In the genomic region with DNA sequence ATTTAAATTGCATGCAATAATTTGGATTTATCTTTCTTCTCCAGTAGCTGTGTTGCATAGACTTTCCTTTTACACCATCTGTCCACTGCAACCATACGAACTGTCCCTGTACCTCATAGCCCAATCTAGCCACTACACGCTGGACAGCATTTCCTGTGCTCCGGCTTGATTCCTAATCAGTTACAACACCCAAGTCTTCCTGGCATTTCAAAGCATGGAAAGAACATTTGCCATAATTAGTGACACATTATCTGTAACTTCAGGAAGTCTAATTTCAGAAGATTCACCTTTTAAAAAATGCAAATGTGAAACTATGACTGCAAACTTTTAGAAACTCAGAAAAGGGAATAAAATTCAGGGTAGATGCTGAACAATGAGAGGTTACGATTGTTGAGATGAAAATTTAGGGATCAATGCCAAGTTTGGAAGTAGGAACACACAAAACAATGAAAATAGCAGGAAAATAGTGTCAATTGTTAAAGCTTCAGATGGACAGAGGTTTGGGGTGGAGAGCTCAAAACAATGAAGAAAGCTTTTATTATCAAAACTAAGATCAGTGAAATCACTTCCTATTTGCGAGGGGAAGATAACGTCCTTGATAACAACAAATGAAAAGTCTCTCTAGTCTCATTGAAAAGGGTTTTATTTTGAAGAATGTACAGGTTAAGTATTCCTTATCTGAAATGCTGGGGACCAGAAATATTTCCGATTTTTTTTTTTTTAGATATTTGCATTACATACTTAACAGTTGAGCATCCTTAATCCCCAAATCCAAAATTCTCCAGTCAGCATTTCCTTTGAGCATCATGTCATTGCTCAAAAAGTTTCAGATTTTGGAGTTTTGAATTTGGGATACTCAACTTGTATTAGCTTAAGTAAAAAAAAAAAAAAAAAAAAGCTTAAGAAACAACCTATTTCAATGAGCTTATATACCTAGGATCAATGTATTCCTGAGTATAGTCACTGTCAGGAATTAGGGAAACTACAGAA, we compare ENCODE assay signal across 10 cellular contexts.
DNase-seq lines count a peak whose midpoint lies in the region; ATAC-seq and TF ChIP-seq lines count a peak whose summit lies in the region.
"Had no signal": no experiment of that assay in that cellular context is flagged by ENCODE, and none has a peak within 500 bp of the region (broad histone marks: within the 10 kb centered on the region; RNA-seq: fewer than 3 reads in every experiment).

No MANE protein-coding gene starts in this region.

- ATAC-seq in Right ventricle myocardium superior (ENCODE audit: poor library complexity) (peak; percentile 77), HG02981 (IDR thresholded peaks at IDR 0.05; ENCODE audit: unreplicated experiment) (no peak), GM18511 (IDR thresholded peaks at IDR 0.05; ENCODE audit: unreplicated experiment) (no peak)

- TF ChIP-seq CTCF in right atrium auricular region (IDR thresholded peaks at IDR 0.05) (no peak), uterus (IDR thresholded peaks at IDR 0.05) (no peak), A673 (conservative IDR thresholded peaks at IDR 0.05; ENCODE audit: low read depth, low read length) (no peak)

- H3K9me3 ChIP-seq in right atrium auricular region (peaks cover 0 to 5% of the 10 kb centered on the region in 2 donors), uterus (no peaks in the 10 kb centered on the region), A673 (ENCODE audit: low read depth, low read length, poor library complexity, severe bottlenecking) (peaks cover 7% of the 10 kb centered on the region)

- H3K27me3 ChIP-seq in right atrium auricular region (no peaks in the 10 kb centered on the region), uterus (no peaks in the 10 kb centered on the region), A673 (replicated peaks; ENCODE audit: insufficient read depth, low read depth, low read length, poor library complexity) (no peaks in the 10 kb centered on the region)

- H3K36me3 ChIP-seq in right atrium auricular region: peaks cover 12% of the 10 kb centered on the region
- no peaks in the 10 kb centered on the region for H3K36me3 ChIP-seq in uterus
- H3K36me3 ChIP-seq in A673 (ENCODE audit: insufficient read depth, low read length, poor library complexity, severe bottlenecking): peaks cover 7% of the 10 kb centered on the region

- no TSS peak for BruUV-seq in A673 (replicated peaks; lab: Mats Ljungman, UMichigan)

- POLR2A ChIA-PET in A673 (lab: Charles Lee; ENCODE audit: low non-redundant PET): no interaction called here

- H3K27ac ChIP-seq in right atrium auricular region: peak overlapping the region in 1 of 2 donors; percentile 26
- peak overlapping the region; percentile 22 to 45 for H3K27ac ChIP-seq in uterus
- no peak overlapping the region for H3K27ac ChIP-seq in A673 (ENCODE audit: low read depth, low read length, poor library complexity, severe bottlenecking)

- H3K4me1 ChIP-seq in right atrium auricular region (peaks cover 0 to 39% of the 10 kb centered on the region in 2 donors), uterus (no peaks in the 10 kb centered on the region), A673 (ENCODE audit: insufficient read depth, low read length, poor library complexity, severe bottlenecking) (peaks cover 3% of the 10 kb centered on the region)

- no peak for DNase-seq in Right ventricle myocardium superior
- no peak for DNase-seq in right atrium auricular region (ENCODE audit: low spot score)
- peak; percentile 43 to 79 for DNase-seq in dermis microvascular lymphatic vessel endothelial cell (ENCODE audit: low read depth in 2 of 2)
- DNase-seq in lung microvascular endothelial cell (ENCODE audit: low read depth in 2 of 2): peak; percentile 66 to 78
- no peak for DNase-seq in uterus
- DNase-seq in A673 (ENCODE audit: low spot score): no peak
- DNase-seq: activated CD4-positive, alpha-beta T cell treated with anti-CD3 and anti-CD28 coated beads, Interleukin-2, amount 50 U/mL, for 48 hours; activated effector memory CD4-positive, alpha-beta T cell treated with Interleukin-2 at 50 U/mL for 16 hours had no signal

- intact Hi-C loops in Right ventricle myocardium superior (cut with DNase I): loop anchor here (10.0 kb wide), 1 partner anchor 110 kb away; a partner anchor contains a TSS
- intact Hi-C loops in uterus (cut with DNase I; ENCODE audit: low total_unique reads): no loop called here
- intact Hi-C loops in A673 (cut with micrococcal nuclease; ENCODE audit: unreplicated experiment): no loop called here

- TF ChIP-seq POLR2A in uterus (IDR thresholded peaks at IDR 0.05): no peak

- CTCF ChIA-PET in A673 (lab: Charles Lee): interaction anchor here (0.6 kb wide), 1 partner anchor 13 kb away, joined by 10 read pairs; no protein-coding TSS in a partner anchor

- H3K4me3 ChIP-seq in right atrium auricular region (no peak overlapping the region), uterus (no peak overlapping the region), A673 (ENCODE audit: low read depth, low read length, poor library complexity, severe bottlenecking) (no peak overlapping the region)

Comparison
In these comparisons a context has a peak if more than half of its experiments do, and no peak if none do; other contexts are left out.
1. DNase-seq: peak in dermis microvascular lymphatic vessel endothelial cell (2 of 2) and lung microvascular endothelial cell (2 of 2); none in Right ventricle myocardium superior (single experiment), right atrium auricular region (single experiment), uterus (0 of 2) and A673 (single experiment).